8 cellular contexts compared by ENCODE assay signal in genomic region chr7:90212149-90212495, GRCh38. TPM values are rescaled to one million over a fixed set of nuclear protein-coding genes. Genes with fewer than 3 reads are reported as not detected.
A peak's percentile ranks its signal among the peaks of the same experiment; 100 is the strongest.
DNase-seq lines count a peak whose midpoint lies in the region; TF ChIP-seq lines count a peak whose summit lies in the region.

No MANE protein-coding gene starts in this region.

- intact Hi-C loops in lower leg skin (cut with DNase I; ENCODE audit: low total_unique reads): no loop called here
- intact Hi-C loops in thyroid gland (cut with DNase I): no loop called here

- TF ChIP-seq POLR2A in lower leg skin (IDR thresholded peaks at IDR 0.05): no peak
- TF ChIP-seq POLR2A in thyroid gland (IDR thresholded peaks at IDR 0.05): no peak

- DNase-seq in NCI-H82 (lab: John Stamatoyannopoulos, UW): peak; percentile 56
- DNase-seq in NCI-H82 treated with DMSO at 0.1 percent for 48 hours (lab: John Stamatoyannopoulos, UW; ENCODE audit: unreplicated experiment): no peak
- DNase-seq in caudate nucleus (lab: John Stamatoyannopoulos, UW): peak in 7 of 61 donors; percentile 14 to 66 (median 52)
- no peak for DNase-seq in lower leg skin (ENCODE audit: low spot score in 2 of 2)
- no peak for DNase-seq in thyroid gland
- no peak for DNase-seq in stimulated activated CD4-positive, alpha-beta T cell treated with anti-CD3 and anti-CD28 coated beads, Interleukin-2, amount 100 ng/mL, for 48 hours
- no peak for DNase-seq in stimulated activated CD8-positive, alpha-beta memory T cell treated with anti-CD3 and anti-CD28 coated beads, Interleukin-4, amount 100 ng/mL, for 48 hours
- no peak for DNase-seq in effector CD4-positive, alpha-beta T cell

- H3K9me3 ChIP-seq in thyroid gland: no peaks in the 10 kb centered on the region

- WGBS in lower leg skin, 2 donors: 13% methylated on average over 6 of the region's 6 CpGs
- WGBS in thyroid gland, 2 donors: 15 to 20% methylated on average over 4 to 6 of the region's 6 CpGs

- H3K4me3 ChIP-seq in lower leg skin (ENCODE audit: low read depth, poor library complexity, severe bottlenecking): peak overlapping the region; percentile 59
- H3K4me3 ChIP-seq in thyroid gland (replicated peaks in 1 of 3): peak overlapping the region; percentile 41 to 73 (median 64)

- TF ChIP-seq CTCF in lower leg skin (IDR thresholded peaks at IDR 0.05) (no peak), thyroid gland (IDR thresholded peaks at IDR 0.05) (no peak)

- H3K4me1 ChIP-seq in thyroid gland: peaks cover 0 to 4% of the 10 kb centered on the region in 2 donors

- H3K36me3 ChIP-seq in thyroid gland: no peaks in the 10 kb centered on the region

- H3K27ac ChIP-seq in caudate nucleus (ENCODE audit: low read depth, low read length): peak overlapping the region; percentile 86
- H3K27ac ChIP-seq in thyroid gland: peak overlapping the region; percentile 61 to 76 (median 72)

- H3K27me3 ChIP-seq in thyroid gland: no peaks in the 10 kb centered on the region

RNA-seq across cellular contexts. Expression of gene STEAP2, which starts 0.6 kb away (rescaled TPM):
- total RNA-seq in lower leg skin (1 to 10 TPM; 2.7 to 7.9 (median 5.3) TPM), thyroid gland (10 to 100 TPM; 11.9 to 34.3 (median 27.4) TPM)

RNA-seq across cellular contexts. Expression of gene CFAP69, which starts 32.9 kb away (rescaled TPM):
- 1 to 10 TPM; 1.3 to 3.7 (median 3.4) TPM for total RNA-seq in lower leg skin
- 10 to 100 TPM; 12.6 to 73.8 (median 32.5) TPM for total RNA-seq in thyroid gland

RNA-seq across cellular contexts. Expression of gene STEAP1, which starts 57.9 kb away (rescaled TPM):
- 1 to 10 TPM in 2 of 4 donors, under 1 TPM in 2; 0.27 to 5.9 (median 1.9) TPM for total RNA-seq in lower leg skin
- 10 to 100 TPM in 1 of 4 donors, 1 to 10 TPM in 3; 1.4 to 27.5 (median 7.3) TPM for total RNA-seq in thyroid gland
